In the genomic region with DNA sequence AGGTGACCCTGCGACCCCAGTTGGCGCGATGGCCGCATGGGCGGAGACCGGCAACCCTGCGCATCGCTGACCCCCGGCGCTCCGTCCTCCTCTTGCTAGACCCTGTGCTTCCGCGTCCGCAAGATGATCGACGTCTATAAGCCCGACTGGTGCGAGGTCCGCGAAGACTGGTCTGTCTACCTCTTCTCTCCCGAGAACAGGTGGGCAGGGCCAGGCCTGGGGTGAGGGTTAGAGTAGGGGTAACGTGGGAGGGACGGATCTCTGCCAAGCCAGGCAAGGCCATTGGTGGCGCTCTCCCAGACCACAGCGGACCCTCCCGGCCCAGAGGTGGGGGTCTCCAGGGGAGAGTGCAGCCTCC, we compare ENCODE assay signal across 16 cellular contexts.
DNase-seq lines count a peak whose midpoint lies in the region; ATAC-seq and TF ChIP-seq lines count a peak whose summit lies in the region.
"Had no signal": no experiment of that assay in that cellular context is flagged by ENCODE, and none has a peak within 500 bp of the region (broad histone marks: within the 10 kb centered on the region; RNA-seq: fewer than 3 reads in every experiment).

No MANE protein-coding gene starts in this region.

- H3K27ac ChIP-seq in HUES64 (ENCODE audit: low read depth, low read length) = no peak overlapping the region
- H3K27ac ChIP-seq in effector memory CD4-positive, alpha-beta T cell (ENCODE audit: insufficient read depth, low read length, poor library complexity, severe bottlenecking) = no peak overlapping the region
- H3K27ac ChIP-seq: ascending aorta, tibial artery had no signal

- ATAC-seq in GM19351 (IDR thresholded peaks at IDR 0.05; ENCODE audit: unreplicated experiment) = no peak
- ATAC-seq: right cardiac atrium had no signal

- no peak overlapping the region for H3K9ac ChIP-seq in HUES64 (ENCODE audit: low read depth, low read length)

- H3K36me3 Mint-ChIP-seq in T-helper 2 cell treated with Interferon-gamma antibody and Interleukin-4, amounts not matched to agents 5 μg/mL and 100 μg/mL, for 36 hours (ENCODE audit: low read depth) = peaks cover 9% of the 10 kb centered on the region
- no peaks in the 10 kb centered on the region for H3K36me3 Mint-ChIP-seq in nephron progenitor cell (ENCODE audit: low read depth)

- peaks cover 18% of the 10 kb centered on the region for H3K27me3 Mint-ChIP-seq in T-helper 2 cell treated with Interferon-gamma antibody and Interleukin-4, amounts not matched to agents 5 μg/mL and 100 μg/mL, for 36 hours (ENCODE audit: low read depth)
- H3K27me3 Mint-ChIP-seq in nephron progenitor cell (ENCODE audit: low read depth, poor library complexity) = peaks cover 31% of the 10 kb centered on the region

- H3K9me3 Mint-ChIP-seq in T-helper 2 cell treated with Interferon-gamma antibody and Interleukin-4, amounts not matched to agents 5 μg/mL and 100 μg/mL, for 36 hours = no peaks in the 10 kb centered on the region
- H3K9me3 Mint-ChIP-seq in nephron progenitor cell = no peaks in the 10 kb centered on the region
- H3K9me3 Mint-ChIP-seq: HFFc6 had no signal

- peaks cover 39% of the 10 kb centered on the region for H3K4me1 Mint-ChIP-seq in T-helper 2 cell treated with Interferon-gamma antibody and Interleukin-4, amounts not matched to agents 5 μg/mL and 100 μg/mL, for 36 hours (ENCODE audit: low read depth)
- H3K4me1 Mint-ChIP-seq in nephron progenitor cell = peaks cover 37% of the 10 kb centered on the region

- peak overlapping the region; percentile 62 for H3K4me3 ChIP-seq in HUES64 (ENCODE audit: low read length)
- H3K4me3 ChIP-seq in effector memory CD4-positive, alpha-beta T cell (ENCODE audit: insufficient read depth, low read depth, low read length, poor library complexity, severe bottlenecking) = peak overlapping the region; percentile 69
- H3K4me3 ChIP-seq: tibial artery had no signal

- no peak for DNase-seq in T-helper 2 cell treated with Interferon-gamma antibody and Interleukin-4, amounts not matched to agents 5 μg/mL and 100 μg/mL, for 36 hours (ENCODE audit: low spot score)
- DNase-seq in T-helper 2 cell = no peak
- DNase-seq in effector memory CD4-positive, alpha-beta T cell = no peak
- DNase-seq in nephron progenitor cell = no peak
- no peak for DNase-seq in NCI-H1436 treated with DMSO at 0.1 percent for 48 hours (lab: John Stamatoyannopoulos, UW)
- no peak for DNase-seq in NCI-H128 (lab: John Stamatoyannopoulos, UW; ENCODE audit: unreplicated experiment)
- DNase-seq: DMS79 treated with DMSO at 0.1 percent for 48 hours; HFFc6; IMR-90; NCI-H187 treated with DMSO at 0.1 percent for 48 hours; NK-92 treated with Interleukin-12 subunit alpha and Interleukin-12 subunit beta, amount 100 ng/mL, for 24 hours; tibial artery had no signal

- no peak for TF ChIP-seq CTCF in nephron progenitor cell (IDR thresholded peaks at IDR 0.05)

- H3K36me3 ChIP-seq in HUES64 (ENCODE audit: insufficient read depth, low read length) = no peaks in the 10 kb centered on the region
- H3K36me3 ChIP-seq in effector memory CD4-positive, alpha-beta T cell (ENCODE audit: control insufficient read depth, insufficient read depth, low read length) = peaks cover 15% of the 10 kb centered on the region
- H3K36me3 ChIP-seq: ascending aorta, tibial artery had no signal

- WGBS in HUES64 = 14% methylated on average over 26 of the region's 26 CpGs

- H3K4me1 ChIP-seq in HUES64 (ENCODE audit: insufficient read depth, low read length) = peaks cover 6% of the 10 kb centered on the region; the same call in 1 of the 2 replicates
- H3K4me1 ChIP-seq in effector memory CD4-positive, alpha-beta T cell (ENCODE audit: control insufficient read depth, insufficient read depth, low read length, poor library complexity, severe bottlenecking) = peaks cover 32% of the 10 kb centered on the region

- H3K27me3 ChIP-seq in HUES64 (ENCODE audit: insufficient read depth, low read length) = peaks cover 52% of the 10 kb centered on the region
- no peaks in the 10 kb centered on the region for H3K27me3 ChIP-seq in effector memory CD4-positive, alpha-beta T cell (replicated peaks; ENCODE audit: control insufficient read depth, insufficient read depth, low read length, poor library complexity, severe bottlenecking)

- H3K27ac Mint-ChIP-seq in T-helper 2 cell treated with Interferon-gamma antibody and Interleukin-4, amounts not matched to agents 5 μg/mL and 100 μg/mL, for 36 hours = no peak overlapping the region
- no peak overlapping the region for H3K27ac Mint-ChIP-seq in nephron progenitor cell
- H3K27ac Mint-ChIP-seq: HFFc6 had no signal

- peak overlapping the region; percentile 4 for H3K4me3 Mint-ChIP-seq in T-helper 2 cell treated with Interferon-gamma antibody and Interleukin-4, amounts not matched to agents 5 μg/mL and 100 μg/mL, for 36 hours
- peak overlapping the region; percentile 74 for H3K4me3 Mint-ChIP-seq in nephron progenitor cell
- H3K4me3 Mint-ChIP-seq: HFFc6 had no signal

- H3K9me3 ChIP-seq in HUES64 (ENCODE audit: insufficient read depth, low read depth, low read length) = no peaks in the 10 kb centered on the region
- no peaks in the 10 kb centered on the region for H3K9me3 ChIP-seq in effector memory CD4-positive, alpha-beta T cell (ENCODE audit: control insufficient read depth, low read length)
- H3K9me3 ChIP-seq: ascending aorta, tibial artery had no signal
